ENCODE assay signal across 8 cellular contexts in genomic region chr22:46335201-46336118, GRCh38. TPM values are rescaled to one million over a fixed set of nuclear protein-coding genes. Genes with fewer than 3 reads are reported as not detected.
DNase-seq lines count a peak whose midpoint lies in the region; ATAC-seq, FAIRE-seq and TF ChIP-seq lines count a peak whose summit lies in the region.

TRMU (plus strand) TSS chr22:46335714; CDS start chr22:46335765, 51 bp downstream.

- H2BK15ac ChIP-seq in IMR-90 (ENCODE audit: low read depth, low read length): no peak within 1 kb of the TSS

- in situ Hi-C loops in IMR-90 (cut with MboI; ENCODE audit: low sequenced_read_pairs): no loop called here

- H3K9me1 ChIP-seq in IMR-90 (ENCODE audit: insufficient read depth, low read length): peaks cover 6% of the 10 kb centered on the region; the same call in 1 of the 2 replicates

- H3K4me3 ChIP-seq in IMR-90 (ENCODE audit: insufficient read depth, low read depth, low read length) (peak within 1 kb of the TSS; percentile 88), foreskin fibroblast (ENCODE audit: low read depth in 1 of 2, low read length in 2 of 2) (peak within 1 kb of the TSS; percentile 88 to 96), stomach (peak within 1 kb of the TSS; percentile 95 to 100 (median 98))

- ATAC-seq in GM21447 (IDR thresholded peaks at IDR 0.05; ENCODE audit: unreplicated experiment) (peak; percentile 76), IMR-90 (ENCODE audit: low read depth) (peak; percentile 97)

- H3K27me3 ChIP-seq in IMR-90 (ENCODE audit: control insufficient read depth, insufficient read depth, low read length) (no peaks in the 10 kb centered on the region), stomach (no peaks in the 10 kb centered on the region)

- peaks cover 9% of the 10 kb centered on the region; the same call in 1 of the 2 replicates for H4K20me1 ChIP-seq in IMR-90 (ENCODE audit: insufficient read depth, low read length)

- peaks cover 2% of the 10 kb centered on the region; the same call in 1 of the 2 replicates for H3K4me1 ChIP-seq in IMR-90 (ENCODE audit: control insufficient read depth, insufficient read depth, low read length)
- peaks cover 14 to 28% (median 20%) of the 10 kb centered on the region in 4 donors for H3K4me1 ChIP-seq in stomach

- H2AK5ac ChIP-seq in IMR-90 (ENCODE audit: low read depth, low read length): peak within 1 kb of the TSS; percentile 64; the same call in 1 of the 2 replicates

- H3K4me3 Mint-ChIP-seq in neural crest cell: peak within 1 kb of the TSS; percentile 98

- peak within 1 kb of the TSS; percentile 89 for H3K14ac ChIP-seq in IMR-90 (replicated peaks; ENCODE audit: low read depth, low read length)

- H4K91ac ChIP-seq in IMR-90 (ENCODE audit: insufficient read depth, low read depth, low read length): peak within 1 kb of the TSS; percentile 72

- H2BK120ac ChIP-seq in IMR-90 (ENCODE audit: low read depth, low read length): peak within 1 kb of the TSS; percentile 34; the same call in 1 of the 2 replicates

- H3K4me2 ChIP-seq in IMR-90 (ENCODE audit: low read depth, low read length): peak within 1 kb of the TSS; percentile 98

- H2AFZ ChIP-seq in IMR-90 (replicated peaks; ENCODE audit: low read length, poor library complexity): peak within 1 kb of the TSS; percentile 96

- H3K27me3 Mint-ChIP-seq in neural crest cell (ENCODE audit: low read depth): no peaks in the 10 kb centered on the region

- H4K8ac ChIP-seq in IMR-90 (ENCODE audit: low read depth in 2 of 2, low read length in 2 of 2): peak within 1 kb of the TSS; percentile 98

- H3K9me3 Mint-ChIP-seq in neural crest cell: no peaks in the 10 kb centered on the region

- intact Hi-C loops in IMR-90 (cut with micrococcal nuclease): no loop called here
- intact Hi-C loops in stomach (cut with DNase I; ENCODE audit: low total_unique reads): no loop called here

- H3K4ac ChIP-seq in IMR-90 (ENCODE audit: low read depth, low read length): peak within 1 kb of the TSS; percentile 80

- TF ChIP-seq EP300 in stomach (IDR thresholded peaks at IDR 0.05): no peak

- CTCF ChIA-PET in IMR-90 (lab: Yijun Ruan, JAX): interaction anchor here (0.7 to 1.2 kb wide), 3 partner anchors 15 to 197 kb away, joined by 3 to 6 read pairs (median 4); no protein-coding TSS in a partner anchor

- TF ChIP-seq POLR2A in IMR-90 (IDR thresholded peaks at IDR 0.05; ENCODE audit: low read depth, low read length): peak; percentile 65
- TF ChIP-seq POLR2A in Raji (IDR thresholded peaks at IDR 0.05; ENCODE audit: insufficient read depth, low read depth, low read length): peak; percentile 92
- TF ChIP-seq POLR2A in stomach (IDR thresholded peaks at IDR 0.05): peak in 1 of 4 donors; percentile 37

- FAIRE-seq in D721Med (lab: Jason Lieb, UNC): no peak

- H2BK20ac ChIP-seq in IMR-90 (ENCODE audit: low read depth, low read length): no peak within 1 kb of the TSS

- peak within 1 kb of the TSS; percentile 90 for H3K9ac ChIP-seq in IMR-90 (ENCODE audit: low read depth, low read length)

- TF ChIP-seq RAD21 in IMR-90 (IDR thresholded peaks at IDR 0.05; ENCODE audit: low read length): no peak

- H3K23ac ChIP-seq in IMR-90 (ENCODE audit: low read depth, low read length): peak within 1 kb of the TSS; percentile 68; the same call in 1 of the 2 replicates

- H3K27ac ChIP-seq in IMR-90 (ENCODE audit: insufficient read depth, low read length) (peak within 1 kb of the TSS; percentile 85), stomach (peak within 1 kb of the TSS; percentile 88 to 94 (median 92))

- H3K18ac ChIP-seq in IMR-90 (ENCODE audit: low read depth, low read length): no peak within 1 kb of the TSS

- dilution Hi-C loops in IMR-90 (cut with HindIII; ENCODE audit: low sequenced_read_pairs, unreplicated experiment): no loop called here

- H3K79me1 ChIP-seq in IMR-90 (ENCODE audit: low read depth in 1 of 2, low read length in 2 of 2): peaks cover 26 to 37% of the 10 kb centered on the region in 2 experiments

- POLR2A ChIA-PET in IMR-90 (lab: Charles Lee; ENCODE audit: unreplicated experiment): interaction anchor here (0.9 to 1.1 kb wide), 2 partner anchors 9 to 213 kb away, joined by 3 to 6 read pairs; no protein-coding TSS in a partner anchor

- H2BK5ac ChIP-seq in IMR-90 (ENCODE audit: low read depth, low read length, poor library complexity, severe bottlenecking): peak within 1 kb of the TSS; percentile 92

- peak within 1 kb of the TSS; percentile 5 for H3K27ac Mint-ChIP-seq in neural crest cell (ENCODE audit: unreplicated experiment)

- DNase-seq in D721Med (ENCODE audit: insufficient read length, low spot score) (peak; percentile 65), IMR-90 (peak; percentile 86), activated gamma-delta T cell (lab: John Stamatoyannopoulos, UW) (peak; percentile 57), foreskin fibroblast (peak; percentile 87 to 96), neural crest cell (ENCODE audit: low read depth, low spot score) (peak; percentile 74), stomach (peak; percentile 89)

- H3K9me3 ChIP-seq in IMR-90 (ENCODE audit: control insufficient read depth, insufficient read depth, low read length) (no peaks in the 10 kb centered on the region), stomach (no peaks in the 10 kb centered on the region)

- H3K36me3 Mint-ChIP-seq in neural crest cell (ENCODE audit: low read depth): peaks cover 10% of the 10 kb centered on the region

- H3K4me1 Mint-ChIP-seq in neural crest cell: peaks cover 18% of the 10 kb centered on the region

- H2AK9ac ChIP-seq in IMR-90 (replicated peaks; ENCODE audit: low read depth, low read length, poor library complexity): peak within 1 kb of the TSS; percentile 97

- peak within 1 kb of the TSS; percentile 52 for H3K56ac ChIP-seq in IMR-90 (ENCODE audit: extremely low read depth, insufficient read depth, low read length)

- WGBS in IMR-90 (ENCODE audit: extremely low coverage in 2 of 2, insufficient read length in 1 of 2), 2 experiments: 0% methylated on average over 63 of the region's 93 CpGs; no CpG with 5 or more reads in 1 of the 2 experiments
- WGBS in stomach, 5 donors: 1 to 4% (median 2%) methylated on average over 31 to 93 of the region's 93 CpGs

- no TSS peak for BruUV-seq in IMR-90 (replicated peaks; lab: Mats Ljungman, UMichigan)

- H4K5ac ChIP-seq in IMR-90 (ENCODE audit: low read depth, low read length): peak within 1 kb of the TSS; percentile 99

- H3K36me3 ChIP-seq in IMR-90 (ENCODE audit: control insufficient read depth, insufficient read depth, low read length) (peaks cover 23% of the 10 kb centered on the region), stomach (peaks cover 16 to 32% (median 30%) of the 10 kb centered on the region in 4 donors)

- TF ChIP-seq CTCF in D721Med (IDR thresholded peaks at IDR 0.05; ENCODE audit: insufficient read depth, missing control alignments) (no peak), IMR-90 (conservative IDR thresholded peaks at IDR 0.05; ENCODE audit: low read depth, low read length) (no peak), foreskin fibroblast (IDR thresholded peaks at IDR 0.05; ENCODE audit: low read depth, low read length) (no peak), neural crest cell (conservative IDR thresholded peaks at IDR 0.05) (no peak), stomach (IDR thresholded peaks at IDR 0.05) (no peak)

TF ChIP-seq in IMR-90, 13 proteins besides CTCF, POLR2A, EP300 and RAD21:
- TF ChIP-seq CHD1 (IDR thresholded peaks at IDR 0.05; ENCODE audit: low read depth, low read length): no peak
- TF ChIP-seq MXI1 (IDR thresholded peaks at IDR 0.05; ENCODE audit: borderline replicate concordance, low read depth, low read length): peak; percentile 90

RNA-seq across cellular contexts. Expression of gene TRMU, which starts in this region (rescaled TPM):
- 19.0 and 21.7 TPM in 2 replicates for total RNA-seq in IMR-90 (2012; rRNA removed)
- polyA plus RNA-seq in IMR-90 (2012; rRNA removed): 32.7 and 36.4 TPM in 2 replicates
- polyA plus RNA-seq in IMR-90 (2012; cell fraction: cytosol; rRNA removed): 20.9 and 21.6 TPM in 2 replicates
- 124 and 170 TPM in 2 replicates for polyA plus RNA-seq in IMR-90 (2012; cell fraction: nucleus; rRNA removed; ENCODE audit: low replicate concordance)
- total RNA-seq in neural crest cell: 86.4 and 87.0 TPM in 2 replicates
- total RNA-seq in stomach: 100 to 1,000 TPM in 1 of 5 donors, 10 to 100 TPM in 4; 47.9 to 114 (median 68.8) TPM
- polyA plus RNA-seq in stomach: 10 to 100 TPM; 23.8 to 30.0 (median 28.0) TPM

Comparison
In these comparisons a context has a peak if more than half of its experiments do, and no peak if none do; other contexts are left out.
1. Peak in every context shown above with its lines: DNase-seq, ATAC-seq, H3K4me3 ChIP-seq and H3K27ac ChIP-seq.